ENCODE assay signal across 8 cellular contexts in genomic region chr2:157837851-157838441, GRCh38. TPM values are rescaled to one million over a fixed set of nuclear protein-coding genes. Genes with fewer than 3 reads are reported as not detected.
DNase-seq lines count a peak whose midpoint lies in the region; ATAC-seq and TF ChIP-seq lines count a peak whose summit lies in the region.

No MANE protein-coding gene starts in this region.

- peak overlapping the region; percentile 17 for H3K4me3 Mint-ChIP-seq in endodermal cell
- no peak overlapping the region for H3K4me3 Mint-ChIP-seq in natural killer cell treated with Interleukin-12 subunit alpha and Interleukin-12 subunit beta and Interleukin-15 and Interleukin-18, amount 100 ng/mL, for 72 hours

- H3K9ac ChIP-seq in endodermal cell (ENCODE audit: extremely low read depth, low read length, poor library complexity, severe bottlenecking): no peak overlapping the region

- H3K9me3 Mint-ChIP-seq in endodermal cell: no peaks in the 10 kb centered on the region
- no peaks in the 10 kb centered on the region for H3K9me3 Mint-ChIP-seq in natural killer cell treated with Interleukin-12 subunit alpha and Interleukin-12 subunit beta and Interleukin-15 and Interleukin-18, amount 100 ng/mL, for 72 hours

- WGBS in endodermal cell (ENCODE audit: insufficient coverage in 1 of 2, insufficient read length in 1 of 2), 2 experiments: 75 to 77% methylated on average over 12 to 13 of the region's 13 CpGs

- peaks cover 24% of the 10 kb centered on the region for H3K27me3 ChIP-seq in endodermal cell (ENCODE audit: control insufficient read depth, insufficient read depth, low read length, poor library complexity, severe bottlenecking)

- DNase-seq in ELF-1 (ENCODE audit: low read depth, low spot score) (peak; percentile 15), NCI-H69 (lab: John Stamatoyannopoulos, UW) (peak; percentile 83), endodermal cell (no peak)
- no peak for DNase-seq in natural killer cell treated with Interleukin-12 subunit alpha and Interleukin-12 subunit beta and Interleukin-15 and Interleukin-18, amount 100 ng/mL, for 72 hours (ENCODE audit: low spot score)
- DNase-seq in stimulated activated CD4-positive, alpha-beta T cell treated with anti-CD3 and anti-CD28 coated beads, Interleukin-12 subunit alpha, Interleukin-12 subunit beta, amount 100 ng/mL, for 4 hours: no peak

- H3K4me3 ChIP-seq in endodermal cell (ENCODE audit: low read length): no peak overlapping the region

- H3K36me3 ChIP-seq in endodermal cell (ENCODE audit: control insufficient read depth, insufficient read depth, low read length): no peaks in the 10 kb centered on the region

- peaks cover 14% of the 10 kb centered on the region for H3K27me3 Mint-ChIP-seq in endodermal cell (ENCODE audit: insufficient read depth)
- peaks cover 0 to 5% of the 10 kb centered on the region in 2 donors for H3K27me3 Mint-ChIP-seq in natural killer cell treated with Interleukin-12 subunit alpha and Interleukin-12 subunit beta and Interleukin-15 and Interleukin-18, amount 100 ng/mL, for 72 hours

- no peak for ATAC-seq in natural killer cell treated with Interleukin-12 subunit alpha and Interleukin-12 subunit beta and Interleukin-15 and Interleukin-18, amount 100 ng/mL, for 72 hours
- ATAC-seq in HG03432 (IDR thresholded peaks at IDR 0.05; ENCODE audit: unreplicated experiment): no peak
- no peak for ATAC-seq in GM18909 (IDR thresholded peaks at IDR 0.05; ENCODE audit: poor library complexity, unreplicated experiment)
- no peak for ATAC-seq in HG03280 (IDR thresholded peaks at IDR 0.05; ENCODE audit: unreplicated experiment)

- H3K4me1 ChIP-seq in endodermal cell (ENCODE audit: control insufficient read depth, insufficient read depth, low read length): peaks cover 25% of the 10 kb centered on the region

- H3K4me1 Mint-ChIP-seq in endodermal cell: peaks cover 56% of the 10 kb centered on the region
- H3K4me1 Mint-ChIP-seq in natural killer cell treated with Interleukin-12 subunit alpha and Interleukin-12 subunit beta and Interleukin-15 and Interleukin-18, amount 100 ng/mL, for 72 hours (ENCODE audit: low read depth in 2 of 2): peaks cover 17 to 19% of the 10 kb centered on the region in 2 donors

- TF ChIP-seq CTCF in endodermal cell (conservative IDR thresholded peaks at IDR 0.05): no peak

- H3K36me3 Mint-ChIP-seq in endodermal cell (ENCODE audit: low read depth): no peaks in the 10 kb centered on the region
- H3K36me3 Mint-ChIP-seq in natural killer cell treated with Interleukin-12 subunit alpha and Interleukin-12 subunit beta and Interleukin-15 and Interleukin-18, amount 100 ng/mL, for 72 hours: no peaks in the 10 kb centered on the region

- H3K9me3 ChIP-seq in endodermal cell (ENCODE audit: control insufficient read depth, low read length): no peaks in the 10 kb centered on the region

- H3K27ac Mint-ChIP-seq in endodermal cell: peak overlapping the region; percentile 88
- H3K27ac Mint-ChIP-seq in natural killer cell treated with Interleukin-12 subunit alpha and Interleukin-12 subunit beta and Interleukin-15 and Interleukin-18, amount 100 ng/mL, for 72 hours: peak overlapping the region; percentile 10 to 65

- H3K27ac ChIP-seq in endodermal cell (ENCODE audit: low read depth, low read length): no peak overlapping the region

RNA-seq across cellular contexts. Expression of gene ACVR1, which starts 38.2 kb away (rescaled TPM):
- total RNA-seq in endodermal cell: 10 to 100 TPM; 21.1 to 26.9 TPM
- 16.6 TPM for polyA plus RNA-seq in endodermal cell (2013, experiment 1 of 2)
- polyA plus RNA-seq in endodermal cell (2013, experiment 2 of 2): 16.5 TPM
- 10 to 100 TPM in 1 of 2 donors, 1 to 10 TPM in 1; 5.7 to 14.3 TPM for total RNA-seq in natural killer cell treated with Interleukin-12 subunit alpha and Interleukin-12 subunit beta and Interleukin-15 and Interleukin-18, amount 100 ng/mL, for 72 hours

Comparison
In these comparisons a context has a peak if more than half of its experiments do, and no peak if none do; other contexts are left out.
1. DNase-seq: peak in ELF-1 (single experiment) and NCI-H69 (single experiment); none in endodermal cell (single experiment), natural killer cell treated with Interleukin-12 subunit alpha and Interleukin-12 subunit beta and Interleukin-15 and Interleukin-18, amount 100 ng/mL, for 72 hours (single experiment) and stimulated activated CD4-positive, alpha-beta T cell treated with anti-CD3 and anti-CD28 coated beads, Interleukin-12 subunit alpha, Interleukin-12 subunit beta, amount 100 ng/mL, for 4 hours (single experiment).